In genomic region chr3:98555025-98555379, GRCh38 we compare ENCODE assay signal across 15 cellular contexts. TPM values are rescaled to one million over a fixed set of nuclear protein-coding genes. Genes with fewer than 3 reads are reported as not detected.
DNase-seq lines count a peak whose midpoint lies in the region; ATAC-seq and TF ChIP-seq lines count a peak whose summit lies in the region.
"Had no signal": no experiment of that assay in that cellular context is flagged by ENCODE, and none has a peak within 500 bp of the region (broad histone marks: within the 10 kb centered on the region; RNA-seq: fewer than 3 reads in every experiment).

No MANE protein-coding gene starts in this region.

- H3K36me3 Mint-ChIP-seq in natural killer cell treated with Interleukin-12 subunit alpha and Interleukin-12 subunit beta and Interleukin-15 and Interleukin-18, amount 100 ng/mL, for 72 hours: peaks cover 21% of the 10 kb centered on the region
- no peaks in the 10 kb centered on the region for H3K36me3 Mint-ChIP-seq in natural killer cell
- peaks cover 50% of the 10 kb centered on the region for H3K36me3 Mint-ChIP-seq in activated naive CD8-positive, alpha-beta T cell treated with anti-CD3 and anti-CD28 coated beads for 36 hours
- H3K36me3 Mint-ChIP-seq: naive thymus-derived CD8-positive, alpha-beta T cell had no signal

- H3K27me3 Mint-ChIP-seq in natural killer cell treated with Interleukin-12 subunit alpha and Interleukin-12 subunit beta and Interleukin-15 and Interleukin-18, amount 100 ng/mL, for 72 hours: no peaks in the 10 kb centered on the region
- H3K27me3 Mint-ChIP-seq in natural killer cell (ENCODE audit: low read depth in 2 of 2): no peaks in the 10 kb centered on the region
- H3K27me3 Mint-ChIP-seq in activated naive CD8-positive, alpha-beta T cell treated with anti-CD3 and anti-CD28 coated beads for 36 hours: no peaks in the 10 kb centered on the region
- H3K27me3 Mint-ChIP-seq: naive thymus-derived CD8-positive, alpha-beta T cell had no signal

- intact Hi-C loops in natural killer cell (cut with micrococcal nuclease): no loop called here
- intact Hi-C loops in ascending aorta (cut with DNase I): no loop called here

- H4K20me1 ChIP-seq in osteoblast (ENCODE audit: insufficient read depth, low read length): no peaks in the 10 kb centered on the region

- H3K4me1 ChIP-seq in Peyer's patch (peaks cover 0 to 12% (median 5%) of the 10 kb centered on the region in 4 donors), ascending aorta (no peaks in the 10 kb centered on the region), osteoblast (ENCODE audit: insufficient read depth, low read length) (no peaks in the 10 kb centered on the region)

- POLR2A ChIA-PET in GM10248 (lab: Yijun Ruan, JAX): interaction anchor here (0.8 to 4.8 kb wide), 5 partner anchors 9 to 32 kb away, joined by 3 to 43 read pairs (median 4); partner anchors contain the start of genes CLDND1 and GPR15

- no peak for TF ChIP-seq POLR2A in Peyer's patch (IDR thresholded peaks at IDR 0.05)

- H3K4me2 ChIP-seq in osteoblast (ENCODE audit: insufficient read depth, low read length): no peak overlapping the region

- H3K4me3 Mint-ChIP-seq in natural killer cell treated with Interleukin-12 subunit alpha and Interleukin-12 subunit beta and Interleukin-15 and Interleukin-18, amount 100 ng/mL, for 72 hours: peak overlapping the region; percentile 90
- H3K4me3 Mint-ChIP-seq in natural killer cell: no peak overlapping the region
- peak overlapping the region; percentile 80 for H3K4me3 Mint-ChIP-seq in activated naive CD8-positive, alpha-beta T cell treated with anti-CD3 and anti-CD28 coated beads for 36 hours

- peak overlapping the region in 3 of 4 donors; percentile 47 to 75 (median 69) for H3K27ac ChIP-seq in Peyer's patch
- H3K27ac ChIP-seq in ascending aorta: no peak overlapping the region
- H3K27ac ChIP-seq in osteoblast (ENCODE audit: low read depth, low read length): no peak overlapping the region

- DNase-seq in natural killer cell treated with Interleukin-12 subunit alpha and Interleukin-12 subunit beta and Interleukin-15 and Interleukin-18, amount 100 ng/mL, for 72 hours (ENCODE audit: low spot score): no peak
- DNase-seq in natural killer cell (no peak), Peyer's patch (no peak), ascending aorta (ENCODE audit: low spot score in 2 of 2) (no peak), osteoblast (ENCODE audit: insufficient read length, low spot score, missing footprints) (no peak), GM10248 (ENCODE audit: extremely low spot score) (no peak)
- no peak for DNase-seq in activated naive CD8-positive, alpha-beta T cell treated with anti-CD3 and anti-CD28 coated beads for 36 hours
- DNase-seq: head of caudate nucleus; naive thymus-derived CD8-positive, alpha-beta T cell; NCI-H146; NCI-H345; SHP77 treated with DMSO at 0.1 percent for 48 hours; stimulated activated CD4-positive, alpha-beta T cell treated with anti-CD3 and anti-CD28 coated beads, Interleukin-12 subunit alpha, Interleukin-12 subunit beta, amount 100 ng/mL, for 4 hours had no signal

- TF ChIP-seq CTCF in natural killer cell (IDR thresholded peaks at IDR 0.05) (no peak), Peyer's patch (IDR thresholded peaks at IDR 0.05) (no peak), ascending aorta (IDR thresholded peaks at IDR 0.05) (no peak), osteoblast (IDR thresholded peaks at IDR 0.05; ENCODE audit: extremely low read depth, low read depth, low read length) (no peak), GM10248 (IDR thresholded peaks at IDR 0.05; ENCODE audit: control extremely low read depth, extremely low read depth, low read depth, missing control alignments) (no peak)

- H3K36me3 ChIP-seq in Peyer's patch: no peaks in the 10 kb centered on the region
- no peaks in the 10 kb centered on the region for H3K36me3 ChIP-seq in ascending aorta
- no peaks in the 10 kb centered on the region for H3K36me3 ChIP-seq in osteoblast (ENCODE audit: insufficient read depth, low read length)

- H3K4me1 Mint-ChIP-seq in natural killer cell treated with Interleukin-12 subunit alpha and Interleukin-12 subunit beta and Interleukin-15 and Interleukin-18, amount 100 ng/mL, for 72 hours (ENCODE audit: low read depth in 2 of 2): peaks cover 77 to 87% of the 10 kb centered on the region in 2 donors
- peaks cover 43 to 55% of the 10 kb centered on the region in 2 donors for H3K4me1 Mint-ChIP-seq in natural killer cell
- H3K4me1 Mint-ChIP-seq in activated naive CD8-positive, alpha-beta T cell treated with anti-CD3 and anti-CD28 coated beads for 36 hours: peaks cover 74% of the 10 kb centered on the region

- no peak overlapping the region for H2AFZ ChIP-seq in osteoblast (ENCODE audit: low read length)

- CTCF ChIA-PET in GM10248 (lab: Yijun Ruan, JAX): interaction anchor here (1.0 to 3.2 kb wide), 9 partner anchors 9 to 46 kb away, joined by 3 to 14 read pairs (median 5); no protein-coding TSS in a partner anchor

- no peaks in the 10 kb centered on the region for H3K9me3 Mint-ChIP-seq in natural killer cell treated with Interleukin-12 subunit alpha and Interleukin-12 subunit beta and Interleukin-15 and Interleukin-18, amount 100 ng/mL, for 72 hours
- H3K9me3 Mint-ChIP-seq in natural killer cell: no peaks in the 10 kb centered on the region
- H3K9me3 Mint-ChIP-seq in activated naive CD8-positive, alpha-beta T cell treated with anti-CD3 and anti-CD28 coated beads for 36 hours: peaks cover 12% of the 10 kb centered on the region

- H3K27ac Mint-ChIP-seq in natural killer cell treated with Interleukin-12 subunit alpha and Interleukin-12 subunit beta and Interleukin-15 and Interleukin-18, amount 100 ng/mL, for 72 hours: peak overlapping the region; percentile 98 to 100
- no peak overlapping the region for H3K27ac Mint-ChIP-seq in natural killer cell
- H3K27ac Mint-ChIP-seq in activated naive CD8-positive, alpha-beta T cell treated with anti-CD3 and anti-CD28 coated beads for 36 hours: peak overlapping the region; percentile 97

- ATAC-seq in natural killer cell treated with Interleukin-12 subunit alpha and Interleukin-12 subunit beta and Interleukin-15 and Interleukin-18, amount 100 ng/mL, for 72 hours: no peak
- ATAC-seq in natural killer cell (no peak), GM21529 (IDR thresholded peaks at IDR 0.05; ENCODE audit: unreplicated experiment) (no peak)
- ATAC-seq: naive thymus-derived CD8-positive, alpha-beta T cell had no signal

- no peaks in the 10 kb centered on the region for H3K79me2 ChIP-seq in osteoblast (ENCODE audit: insufficient read depth, low read length)

- H3K27me3 ChIP-seq in Peyer's patch: no peaks in the 10 kb centered on the region
- H3K27me3 ChIP-seq in ascending aorta: no peaks in the 10 kb centered on the region
- H3K27me3 ChIP-seq in osteoblast (ENCODE audit: insufficient read depth, low read length): peaks cover 48% of the 10 kb centered on the region

- no peak overlapping the region for H3K4me3 ChIP-seq in Peyer's patch
- no peak overlapping the region for H3K4me3 ChIP-seq in ascending aorta
- no peak overlapping the region for H3K4me3 ChIP-seq in osteoblast (ENCODE audit: insufficient read depth, low read length)
- H3K4me3 ChIP-seq: lung had no signal

- no peaks in the 10 kb centered on the region for H3K9me3 ChIP-seq in Peyer's patch
- no peaks in the 10 kb centered on the region for H3K9me3 ChIP-seq in ascending aorta
- no peaks in the 10 kb centered on the region for H3K9me3 ChIP-seq in osteoblast (ENCODE audit: low read depth, low read length)

RNA-seq across cellular contexts. Expression of gene GPR15, which starts 23.2 kb away (rescaled TPM):
- 10 to 100 TPM in 1 of 2 donors, 1 to 10 TPM in 1; 1.4 to 13.2 TPM for total RNA-seq in natural killer cell treated with Interleukin-12 subunit alpha and Interleukin-12 subunit beta and Interleukin-15 and Interleukin-18, amount 100 ng/mL, for 72 hours
- 10 to 100 TPM in 1 of 3 donors, 1 to 10 TPM in 1, under 1 TPM in 1; 0.97 to 32.8 (median 1.5) TPM for total RNA-seq in natural killer cell
- 10 to 100 TPM in 1 of 4 donors, 1 to 10 TPM in 2, not detected in 1; 1.2 to 26.4 (median 5.1) TPM for total RNA-seq in Peyer's patch
- 1 to 10 TPM in 1 of 2 experiments, under 1 TPM in 1; 0.52 to 1.0 TPM for total RNA-seq in activated naive CD8-positive, alpha-beta T cell treated with anti-CD3 and anti-CD28 coated beads for 36 hours
- total RNA-seq in ascending aorta: not detected
- not detected in 2 replicates for total RNA-seq in osteoblast

RNA-seq across cellular contexts. Expression of gene CLDND1, which starts 32.3 kb away (rescaled TPM):
- total RNA-seq in natural killer cell treated with Interleukin-12 subunit alpha and Interleukin-12 subunit beta and Interleukin-15 and Interleukin-18, amount 100 ng/mL, for 72 hours: 100 to 1,000 TPM; 352 to 548 TPM
- 100 to 1,000 TPM; 175 to 220 (median 219) TPM for total RNA-seq in natural killer cell
- 100 to 1,000 TPM in 2 of 4 donors, 10 to 100 TPM in 2; 60.2 to 113 (median 96.7) TPM for total RNA-seq in Peyer's patch
- total RNA-seq in activated naive CD8-positive, alpha-beta T cell treated with anti-CD3 and anti-CD28 coated beads for 36 hours: 100 to 1,000 TPM; 196 to 204 TPM
- 171 TPM for total RNA-seq in ascending aorta
- 59.2 and 74.2 TPM in 2 replicates for total RNA-seq in osteoblast

RNA-seq across cellular contexts. Expression of gene CPOX, which starts 38.4 kb away (rescaled TPM):
- 10 to 100 TPM; 35.7 to 84.3 TPM for total RNA-seq in natural killer cell treated with Interleukin-12 subunit alpha and Interleukin-12 subunit beta and Interleukin-15 and Interleukin-18, amount 100 ng/mL, for 72 hours
- total RNA-seq in natural killer cell: 10 to 100 TPM in 2 of 3 donors, 1 to 10 TPM in 1; 7.6 to 12.7 (median 12.2) TPM
- total RNA-seq in Peyer's patch: 10 to 100 TPM; 16.8 to 68.5 (median 36.0) TPM
- total RNA-seq in activated naive CD8-positive, alpha-beta T cell treated with anti-CD3 and anti-CD28 coated beads for 36 hours: 10 to 100 TPM; 48.6 to 54.7 TPM
- 34.8 TPM for total RNA-seq in ascending aorta
- 21.5 and 22.1 TPM in 2 replicates for total RNA-seq in osteoblast

RNA-seq across cellular contexts. Expression of gene OR5K2, which starts 57.5 kb away (rescaled TPM):
- not detected for total RNA-seq in natural killer cell treated with Interleukin-12 subunit alpha and Interleukin-12 subunit beta and Interleukin-15 and Interleukin-18, amount 100 ng/mL, for 72 hours
- total RNA-seq in natural killer cell (not detected), Peyer's patch (not detected), ascending aorta (not detected), osteoblast (not detected in 2 replicates)
- total RNA-seq in activated naive CD8-positive, alpha-beta T cell treated with anti-CD3 and anti-CD28 coated beads for 36 hours: not detected
- total RNA-seq: lung; naive thymus-derived CD8-positive, alpha-beta T cell had no signal

Comparison
In these comparisons a context has a peak if more than half of its experiments do, and no peak if none do; other contexts are left out.
1. H3K27ac Mint-ChIP-seq: peak in natural killer cell treated with Interleukin-12 subunit alpha and Interleukin-12 subunit beta and Interleukin-15 and Interleukin-18, amount 100 ng/mL, for 72 hours (2 of 2) and activated naive CD8-positive, alpha-beta T cell treated with anti-CD3 and anti-CD28 coated beads for 36 hours (single experiment); none in natural killer cell (0 of 2).
2. H3K27ac ChIP-seq: peak in Peyer's patch (3 of 4); none in ascending aorta (0 of 2) and osteoblast (single experiment).